Comparison of ENCODE assay signal across 8 cellular contexts in genomic region chr22:37043828-37044538, GRCh38. TPM values are rescaled to one million over a fixed set of nuclear protein-coding genes. Genes with fewer than 3 reads are reported as not detected.
DNase-seq lines count a peak whose midpoint lies in the region; ATAC-seq and TF ChIP-seq lines count a peak whose summit lies in the region.

No MANE protein-coding gene starts in this region.

- H3K4me1 ChIP-seq in ovary (ENCODE audit: insufficient read depth): no peaks in the 10 kb centered on the region

- TF ChIP-seq CTCF in AG09309 (IDR thresholded peaks at IDR 0.05; ENCODE audit: control insufficient read depth, insufficient read depth, low read depth, low read length, missing control alignments) (peak; percentile 52), fibroblast of pulmonary artery (IDR thresholded peaks at IDR 0.05; ENCODE audit: low read length, missing control alignments) (peak; percentile 64), ovary (IDR thresholded peaks at IDR 0.05) (peak in 2 of 3 donors; percentile 18 to 20)

- WGBS in ovary, 3 donors: 23 to 35% (median 28%) methylated on average over 17 of the region's 17 CpGs

- H3K27me3 ChIP-seq in ovary: no peaks in the 10 kb centered on the region

- no peaks in the 10 kb centered on the region for H3K9me3 ChIP-seq in ovary

- no peak for TF ChIP-seq EP300 in ovary (IDR thresholded peaks at IDR 0.05)

- DNase-seq in AG09309 (ENCODE audit: low read depth) (no peak), NCI-H1092 treated with DMSO at 0.1 percent for 48 hours (lab: John Stamatoyannopoulos, UW) (peak; percentile 80), fibroblast of pulmonary artery (ENCODE audit: low read depth) (peak; percentile 63), ovary (peak in 2 of 5 donors; percentile 53 to 68)
- peak; percentile 72 for DNase-seq in activated CD4-positive, alpha-beta T cell treated with anti-CD3 and anti-CD28 coated beads for 48 hours

- H3K4me3 ChIP-seq in AG09309 (ENCODE audit: control insufficient read depth, low read depth, low read length) (no peak overlapping the region), fibroblast of pulmonary artery (replicated peaks; ENCODE audit: low read depth, low read length) (no peak overlapping the region), ovary (no peak overlapping the region)

- no peak overlapping the region for H3K27ac ChIP-seq in ovary

- no peaks in the 10 kb centered on the region for H3K36me3 ChIP-seq in ovary

- no peak for TF ChIP-seq POLR2A in ovary (IDR thresholded peaks at IDR 0.05)

- ATAC-seq in GM18868 (IDR thresholded peaks at IDR 0.05; ENCODE audit: unreplicated experiment): peak; percentile 41
- ATAC-seq in GM19395 (IDR thresholded peaks at IDR 0.05; ENCODE audit: unreplicated experiment): no peak
- no peak for ATAC-seq in HG02571 (IDR thresholded peaks at IDR 0.05; ENCODE audit: unreplicated experiment)

- intact Hi-C loops in ovary (cut with DNase I): loop anchor here in 1 of 4 donors (10.0 kb wide), 1 partner anchor 259 kb away; no protein-coding TSS in a partner anchor

RNA-seq across cellular contexts. Expression of gene KCTD17, which starts 7.6 kb away (rescaled TPM):
- total RNA-seq in ovary: 10 to 100 TPM; 15.9 to 34.7 (median 28.7) TPM
- 10 to 100 TPM in 1 of 2 donors, 1 to 10 TPM in 1; 4.5 to 25.0 TPM for polyA plus RNA-seq in ovary

RNA-seq across cellular contexts. Expression of gene MPST, which starts 24.4 kb away (rescaled TPM):
- 100 to 1,000 TPM in 3 of 7 donors, 10 to 100 TPM in 4; 67.7 to 178 (median 91.6) TPM for total RNA-seq in ovary
- polyA plus RNA-seq in ovary: 100 to 1,000 TPM in 1 of 2 donors, 1 to 10 TPM in 1; 5.4 to 163 TPM

RNA-seq across cellular contexts. Expression of gene TST, which starts 24.7 kb away (rescaled TPM):
- total RNA-seq in ovary: 10 to 100 TPM; 25.9 to 59.9 (median 42.4) TPM
- 10 to 100 TPM in 1 of 2 donors, 1 to 10 TPM in 1; 6.4 to 55.7 TPM for polyA plus RNA-seq in ovary
